ENCODE assay signal across 18 cellular contexts in the genomic region with DNA sequence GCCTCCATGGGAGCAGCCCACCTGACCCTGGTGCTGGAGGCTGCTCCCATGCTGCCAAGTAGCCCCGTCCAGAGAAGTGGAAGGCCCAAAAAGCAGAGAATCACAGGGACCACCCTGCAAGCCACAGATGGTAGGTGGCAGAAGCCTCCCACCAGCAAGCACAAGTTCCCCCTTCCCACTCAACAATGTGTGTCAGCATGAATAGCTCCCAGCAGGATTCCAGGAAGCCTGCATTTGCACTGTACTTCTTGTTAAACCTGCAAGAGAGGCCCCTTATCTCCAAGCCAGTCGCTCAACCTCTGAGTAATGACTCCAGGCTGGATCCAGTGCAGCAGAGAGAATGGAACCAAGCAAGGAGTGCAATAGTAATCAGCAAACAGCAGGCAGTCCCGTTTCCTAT.
DNase-seq lines count a peak whose midpoint lies in the region; ATAC-seq and TF ChIP-seq lines count a peak whose summit lies in the region.
"Had no signal": no experiment of that assay in that cellular context is flagged by ENCODE, and none has a peak within 500 bp of the region (broad histone marks: within the 10 kb centered on the region; RNA-seq: fewer than 3 reads in every experiment).

No MANE protein-coding gene starts in this region.

- H3K27me3 ChIP-seq in SJSA1 (replicated peaks) (no peaks in the 10 kb centered on the region), hepatocyte (no peaks in the 10 kb centered on the region), smooth muscle cell (ENCODE audit: low read depth) (no peaks in the 10 kb centered on the region)
- H3K27me3 ChIP-seq: pancreas, Peyer's patch, sigmoid colon had no signal

- no peaks in the 10 kb centered on the region for H3K9me2 ChIP-seq in hepatocyte (replicated peaks; ENCODE audit: insufficient read depth)

- WGBS in hepatocyte (ENCODE audit: low lambda C conversion rate, missing lambda C conversion rate), result 29% methylated on average over 3 of the region's 3 CpGs
- 16% methylated on average over 3 of the region's 3 CpGs for WGBS in smooth muscle cell (ENCODE audit: low lambda C conversion rate)

- TF ChIP-seq CTCF in hepatocyte (IDR thresholded peaks at IDR 0.05; ENCODE audit: poor library complexity), result no peak
- TF ChIP-seq CTCF in smooth muscle cell (IDR thresholded peaks at IDR 0.05; ENCODE audit: borderline replicate concordance, insufficient read depth, poor library complexity, severe bottlenecking), result no peak

- no peaks in the 10 kb centered on the region for H4K20me1 ChIP-seq in hepatocyte (ENCODE audit: insufficient read depth, poor library complexity, severe bottlenecking)
- no peaks in the 10 kb centered on the region for H4K20me1 ChIP-seq in smooth muscle cell (ENCODE audit: low read depth)

- DNase-seq in HT1080 (ENCODE audit: low read depth) (peak; percentile 16), SJSA1 (ENCODE audit: low read depth in 1 of 2, low spot score in 2 of 2) (peak; percentile 29 to 48), hepatocyte (ENCODE audit: low spot score) (peak; percentile 65), smooth muscle cell (lab: John Stamatoyannopoulos, UW; ENCODE audit: unreplicated experiment) (no peak), Ammon's horn (ENCODE audit: low spot score) (no peak), epidermal melanocyte (ENCODE audit: insufficient read length, low spot score) (no peak)
- DNase-seq: activated CD4-positive, alpha-beta T cell treated with anti-CD3 and anti-CD28 coated beads, Interleukin-2, amount 50 U/mL, for 4 hours; activated T-cell treated with anti-CD3 and anti-CD28 coated beads, Interleukin-2, amount 50 U/mL, for 48 hours; HFFc6; NCI-H1048; sigmoid colon; stimulated activated CD4-positive, alpha-beta T cell treated with anti-CD3 and anti-CD28 coated beads, Interleukin-2, amount 100 ng/mL, for 24 hours; SW 1271 had no signal

- H3K4me1 ChIP-seq in SJSA1 (replicated peaks), result peaks cover 14% of the 10 kb centered on the region
- H3K4me1 ChIP-seq in hepatocyte (ENCODE audit: insufficient read depth), result peaks cover 4% of the 10 kb centered on the region
- peaks cover 10% of the 10 kb centered on the region for H3K4me1 ChIP-seq in smooth muscle cell (ENCODE audit: low read depth)
- H3K4me1 ChIP-seq: pancreas, Peyer's patch, sigmoid colon had no signal

- no peak overlapping the region for H3K9ac ChIP-seq in smooth muscle cell (ENCODE audit: low read depth)
- H3K9ac ChIP-seq: KMS-11 had no signal

- H3K4me2 ChIP-seq in hepatocyte (no peak overlapping the region), smooth muscle cell (peak overlapping the region; percentile 77)
- H3K4me2 ChIP-seq: KMS-11 had no signal

- H3F3A ChIP-seq in smooth muscle cell (ENCODE audit: low read depth), result peaks cover 21% of the 10 kb centered on the region

- no peak overlapping the region for H3K27ac ChIP-seq in SJSA1
- peak overlapping the region; percentile 63 for H3K27ac ChIP-seq in hepatocyte
- H3K27ac ChIP-seq in smooth muscle cell (ENCODE audit: low read depth), result peak overlapping the region; percentile 67
- H3K27ac ChIP-seq: KMS-11, pancreas, Peyer's patch, sigmoid colon had no signal

- H3K36me3 ChIP-seq in SJSA1 (no peaks in the 10 kb centered on the region), hepatocyte (replicated peaks; ENCODE audit: insufficient read depth, low read depth) (no peaks in the 10 kb centered on the region), smooth muscle cell (ENCODE audit: low read depth) (no peaks in the 10 kb centered on the region)
- H3K36me3 ChIP-seq: pancreas, Peyer's patch, sigmoid colon had no signal

- no peaks in the 10 kb centered on the region for H3K79me2 ChIP-seq in hepatocyte
- H3K79me2 ChIP-seq in smooth muscle cell (ENCODE audit: low read depth), result no peaks in the 10 kb centered on the region

- H2AFZ ChIP-seq in hepatocyte (no peak overlapping the region), smooth muscle cell (ENCODE audit: low read depth) (no peak overlapping the region)

- no peaks in the 10 kb centered on the region for H3K9me3 ChIP-seq in SJSA1 (replicated peaks)
- H3K9me3 ChIP-seq in hepatocyte (ENCODE audit: low read depth), result no peaks in the 10 kb centered on the region
- no peaks in the 10 kb centered on the region for H3K9me3 ChIP-seq in smooth muscle cell (replicated peaks; ENCODE audit: low read depth)
- H3K9me3 ChIP-seq: pancreas, Peyer's patch, sigmoid colon had no signal

- H3K4me3 ChIP-seq in SJSA1 (no peak overlapping the region), hepatocyte (no peak overlapping the region), smooth muscle cell (no peak overlapping the region)
- H3K4me3 ChIP-seq: pancreas, Peyer's patch, sigmoid colon had no signal

- ATAC-seq in HG03039 (IDR thresholded peaks at IDR 0.05; ENCODE audit: unreplicated experiment), result no peak
- ATAC-seq: activated naive CD4-positive, alpha-beta T cell treated with anti-CD3 and anti-CD28 coated beads, Interleukin-2, amount 50 U/mL, for 72 hours had no signal

Comparison
In these comparisons a context has a peak if more than half of its experiments do, and no peak if none do; other contexts are left out.
1. DNase-seq: peak in HT1080 (single experiment), SJSA1 (2 of 2) and hepatocyte (single experiment); none in smooth muscle cell (single experiment), Ammon's horn (single experiment) and epidermal melanocyte (single experiment).